33 cellular contexts compared by ENCODE assay signal in the genomic region with DNA sequence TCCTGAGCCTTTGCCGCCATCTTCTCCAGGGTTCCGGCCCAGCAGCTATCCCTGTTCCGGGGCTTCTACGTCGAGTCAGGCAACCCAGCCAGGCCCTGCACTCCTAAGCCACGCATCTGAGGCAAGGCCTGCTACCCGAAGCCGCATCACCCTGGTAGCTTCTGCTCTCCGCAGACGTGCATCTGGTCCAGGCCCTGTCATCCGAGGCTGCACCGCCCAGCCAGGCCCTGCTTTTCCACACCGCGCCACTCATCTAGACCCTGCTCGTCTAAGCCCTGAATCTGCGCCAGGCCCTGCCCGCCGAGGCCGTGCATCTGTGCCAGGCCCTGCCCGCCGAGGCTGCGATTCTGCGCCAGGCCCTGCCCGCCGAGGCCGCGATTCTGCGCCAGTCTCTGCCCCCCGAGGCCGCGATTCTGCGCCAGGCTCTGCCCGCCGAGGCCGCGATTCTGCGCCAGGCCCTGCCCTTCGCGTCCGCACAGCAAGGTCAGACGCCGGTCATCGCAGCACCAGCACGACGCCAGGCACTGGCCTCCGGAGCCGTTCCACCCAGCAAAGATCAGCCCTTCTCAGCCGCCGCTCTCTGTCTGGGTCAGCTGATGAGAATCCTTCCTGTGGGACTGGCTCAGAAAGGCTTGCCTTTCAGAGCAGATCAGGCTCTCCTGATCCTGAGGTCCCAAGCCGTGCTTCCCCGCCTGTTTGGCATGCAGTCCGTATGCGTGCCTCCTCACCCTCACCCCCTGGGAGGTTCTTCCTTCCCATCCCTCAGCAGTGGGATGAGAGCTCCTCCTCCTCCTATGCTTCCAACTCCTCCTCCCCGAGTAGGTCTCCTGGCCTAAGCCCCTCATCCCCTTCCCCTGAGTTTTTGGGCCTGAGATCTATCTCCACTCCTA.
"Had no signal": no experiment of that assay in that cellular context is flagged by ENCODE, and none has a peak within 500 bp of the region (broad histone marks: within the 10 kb centered on the region; RNA-seq: fewer than 3 reads in every experiment).

No MANE protein-coding gene starts in this region.

- H3K4me1 ChIP-seq: adrenal gland, body of pancreas, breast epithelium, Peyer's patch, SJSA1 had no signal

- H3K27me3 ChIP-seq: body of pancreas, MG63, Peyer's patch, SJSA1 had no signal

- FAIRE-seq: astrocyte, TTC549 had no signal

- H3K9me3 Mint-ChIP-seq: activated CD4-positive, alpha-beta T cell treated with anti-CD3 and anti-CD28 coated beads, Interleukin-2, amount 10 ng/mL, durations not matched to agents 7 days and 5 days; activated naive CD4-positive, alpha-beta T cell treated with anti-CD3 and anti-CD28 coated beads for 36 hours; activated naive CD4-positive, alpha-beta T cell treated with anti-CD3 and anti-CD28 coated beads, Interleukin-2, amount 50 U/mL, for 72 hours; activated T-cell treated with anti-CD3 and anti-CD28 coated beads, Interleukin-2, amount 50 U/mL, for 24 hours; T-helper 1 cell treated with Interleukin-12 subunit alpha and Interleukin-12 subunit beta and Interleukin-4 antibody, amounts not matched to agents 30 μg/mL and 1 μg/mL, for 36 hours; T-helper 2 cell treated with Interferon-gamma antibody and Interleukin-4, amounts not matched to agents 5 μg/mL and 100 μg/mL, for 36 hours had no signal

- H3K4me2 ChIP-seq: SK-N-SH had no signal

- H3K4me3 Mint-ChIP-seq: activated CD4-positive, alpha-beta T cell treated with anti-CD3 and anti-CD28 coated beads for 36 hours; activated CD4-positive, alpha-beta T cell treated with anti-CD3 and anti-CD28 coated beads, Interleukin-2, amount 10 ng/mL, durations not matched to agents 7 days and 5 days; activated CD8-positive, alpha-beta T cell treated with anti-CD3 and anti-CD28 coated beads, Interleukin-2, amount 10 ng/mL, durations not matched to agents 7 days and 5 days; activated naive CD4-positive, alpha-beta T cell treated with anti-CD3 and anti-CD28 coated beads for 36 hours; activated T-cell treated with anti-CD3 and anti-CD28 coated beads, Interleukin-2, amount 50 U/mL, for 24 hours; T-helper 1 cell treated with Interleukin-12 subunit alpha and Interleukin-12 subunit beta and Interleukin-4 antibody, amounts not matched to agents 30 μg/mL and 1 μg/mL, for 36 hours; T-helper 2 cell treated with Interferon-gamma antibody and Interleukin-4, amounts not matched to agents 5 μg/mL and 100 μg/mL, for 36 hours had no signal

- DNase-seq: activated CD4-positive, alpha-beta T cell treated with anti-CD3 and anti-CD28 coated beads for 36 hours; activated CD4-positive, alpha-beta T cell treated with anti-CD3 and anti-CD28 coated beads, Interleukin-2, amount 10 ng/mL, durations not matched to agents 7 days and 5 days; activated CD4-positive, alpha-beta T cell treated with anti-CD3 and anti-CD28 coated beads, Interleukin-2, amount 50 U/mL, for 48 hours; activated CD8-positive, alpha-beta T cell treated with anti-CD3 and anti-CD28 coated beads, Interleukin-2, amount 10 ng/mL, durations not matched to agents 7 days and 5 days; activated gamma-delta T cell treated with Interleukin-2 at 50 U/mL for 16 hours; activated naive CD4-positive, alpha-beta T cell treated with anti-CD3 and anti-CD28 coated beads for 36 hours; activated T-cell treated with anti-CD3 and anti-CD28 coated beads, Interleukin-2, amount 50 U/mL, for 24 hours; adrenal gland; body of pancreas; Kasumi-1; MG63; NCI-H1048; NCI-H1105 treated with DMSO at 0.1 percent for 48 hours; NCI-H1436; NCI-H1694; NCI-H1930; NCI-H2081 treated with DMSO at 0.1 percent for 48 hours; NCI-H510A; NCI-H526; NCI-H748 treated with DMSO at 0.1 percent for 48 hours; NK-92 treated with Interleukin-12 subunit alpha and Interleukin-12 subunit beta, amount 100 ng/mL, for 24 hours; PC-3; Peyer's patch; RPMI8226; SHP77 treated with DMSO at 0.1 percent for 48 hours; SK-N-SH had no signal

- H3K27ac ChIP-seq: adrenal gland, body of pancreas, breast epithelium, Peyer's patch, SJSA1 had no signal

- H3K27me3 Mint-ChIP-seq: activated CD4-positive, alpha-beta T cell treated with anti-CD3 and anti-CD28 coated beads for 36 hours; activated CD4-positive, alpha-beta T cell treated with anti-CD3 and anti-CD28 coated beads, Interleukin-2, amount 10 ng/mL, durations not matched to agents 7 days and 5 days had no signal

- H3K27ac Mint-ChIP-seq: activated CD4-positive, alpha-beta T cell treated with anti-CD3 and anti-CD28 coated beads for 36 hours; activated CD4-positive, alpha-beta T cell treated with anti-CD3 and anti-CD28 coated beads, Interleukin-2, amount 10 ng/mL, durations not matched to agents 7 days and 5 days; activated CD8-positive, alpha-beta T cell treated with anti-CD3 and anti-CD28 coated beads, Interleukin-2, amount 10 ng/mL, durations not matched to agents 7 days and 5 days; activated naive CD4-positive, alpha-beta T cell treated with anti-CD3 and anti-CD28 coated beads for 36 hours; activated naive CD4-positive, alpha-beta T cell treated with anti-CD3 and anti-CD28 coated beads, Interleukin-2, amount 50 U/mL, for 72 hours; activated T-cell treated with anti-CD3 and anti-CD28 coated beads, Interleukin-2, amount 50 U/mL, for 24 hours; T-helper 1 cell treated with Interleukin-12 subunit alpha and Interleukin-12 subunit beta and Interleukin-4 antibody, amounts not matched to agents 30 μg/mL and 1 μg/mL, for 36 hours; T-helper 2 cell treated with Interferon-gamma antibody and Interleukin-4, amounts not matched to agents 5 μg/mL and 100 μg/mL, for 36 hours had no signal

- H3K9me3 ChIP-seq: adrenal gland, body of pancreas, breast epithelium, MG63, Peyer's patch, SJSA1, SK-N-SH had no signal

- H3K9ac ChIP-seq: SK-N-SH had no signal

- H3K4me3 ChIP-seq: adrenal gland, body of pancreas, breast epithelium, MG63, Peyer's patch, SJSA1 had no signal

- H3K36me3 Mint-ChIP-seq: activated naive CD4-positive, alpha-beta T cell treated with anti-CD3 and anti-CD28 coated beads, Interleukin-2, amount 50 U/mL, for 72 hours had no signal

- H3K36me3 ChIP-seq: adrenal gland, breast epithelium, MG63, Peyer's patch, SJSA1 had no signal

- H3K4me1 Mint-ChIP-seq: activated CD4-positive, alpha-beta T cell treated with anti-CD3 and anti-CD28 coated beads for 36 hours; activated CD4-positive, alpha-beta T cell treated with anti-CD3 and anti-CD28 coated beads, Interleukin-2, amount 10 ng/mL, durations not matched to agents 7 days and 5 days had no signal
